In genomic region chr3:130843441-130843840, GRCh38 we compare ENCODE assay signal across 15 cellular contexts.
"Had no signal": no experiment of that assay in that cellular context is flagged by ENCODE, and none has a peak within 500 bp of the region (broad histone marks: within the 10 kb centered on the region; RNA-seq: fewer than 3 reads in every experiment).

No MANE protein-coding gene starts in this region.

- H3K27me3 Mint-ChIP-seq: activated T-helper 17 cell treated with anti-CD3 and anti-CD28 coated beads, Interleukin-2, amount 50 U/mL, for 72 hours; central memory CD8-positive, alpha-beta T cell had no signal

- H3K27ac Mint-ChIP-seq: activated CD4-positive, alpha-beta T cell treated with anti-CD3 and anti-CD28 coated beads for 36 hours; activated naive CD4-positive, alpha-beta T cell treated with anti-CD3 and anti-CD28 coated beads, Interleukin-2, amount 10 ng/mL, durations not matched to agents 7 days and 5 days; activated T-helper 17 cell treated with anti-CD3 and anti-CD28 coated beads, Interleukin-2, amount 50 U/mL, for 72 hours; naive thymus-derived CD8-positive, alpha-beta T cell; stimulated activated naive CD8-positive, alpha-beta T cell treated with anti-CD3 and anti-CD28 coated beads, Interleukin-15, Interleukin-2, amounts not matched to agents 100 ng/mL and 50 ng/mL, for 24 hours had no signal

- ATAC-seq: activated CD4-positive, alpha-beta T cell treated with anti-CD3 and anti-CD28 coated beads for 36 hours; activated T-helper 17 cell treated with anti-CD3 and anti-CD28 coated beads, Interleukin-2, amount 50 U/mL, for 72 hours; naive thymus-derived CD8-positive, alpha-beta T cell had no signal

- H3K36me3 ChIP-seq: thoracic aorta, WERI-Rb-1 had no signal

- H3K27ac ChIP-seq: thoracic aorta, WERI-Rb-1 had no signal

- H3K4me3 Mint-ChIP-seq: activated CD4-positive, alpha-beta T cell treated with anti-CD3 and anti-CD28 coated beads for 36 hours; activated naive CD4-positive, alpha-beta T cell treated with anti-CD3 and anti-CD28 coated beads, Interleukin-2, amount 10 ng/mL, durations not matched to agents 7 days and 5 days; activated T-helper 17 cell treated with anti-CD3 and anti-CD28 coated beads, Interleukin-2, amount 50 U/mL, for 72 hours; central memory CD8-positive, alpha-beta T cell; naive thymus-derived CD8-positive, alpha-beta T cell; stimulated activated naive CD8-positive, alpha-beta T cell treated with anti-CD3 and anti-CD28 coated beads, Interleukin-15, Interleukin-2, amounts not matched to agents 100 ng/mL and 50 ng/mL, for 24 hours had no signal

- DNase-seq: activated CD4-positive, alpha-beta T cell treated with anti-CD3 and anti-CD28 coated beads for 36 hours; activated naive CD4-positive, alpha-beta T cell treated with anti-CD3 and anti-CD28 coated beads, Interleukin-2, amount 10 ng/mL, durations not matched to agents 7 days and 5 days; cortex of kidney; effector CD8-positive, alpha-beta T cell; hippocampal formation; kidney glomerular epithelial cell; naive thymus-derived CD8-positive, alpha-beta T cell; stimulated activated CD4-positive, alpha-beta T cell treated with anti-CD3 and anti-CD28 coated beads, Interleukin-4, amount 100 ng/mL, for 1 hour; T1000; WERI-Rb-1 had no signal

- H3K9me3 Mint-ChIP-seq: activated naive CD4-positive, alpha-beta T cell treated with anti-CD3 and anti-CD28 coated beads, Interleukin-2, amount 10 ng/mL, durations not matched to agents 7 days and 5 days; activated T-helper 17 cell treated with anti-CD3 and anti-CD28 coated beads, Interleukin-2, amount 50 U/mL, for 72 hours; central memory CD8-positive, alpha-beta T cell; naive thymus-derived CD8-positive, alpha-beta T cell; stimulated activated naive CD8-positive, alpha-beta T cell treated with anti-CD3 and anti-CD28 coated beads, Interleukin-15, Interleukin-2, amounts not matched to agents 100 ng/mL and 50 ng/mL, for 24 hours had no signal

- H3K4me1 Mint-ChIP-seq: activated naive CD4-positive, alpha-beta T cell treated with anti-CD3 and anti-CD28 coated beads, Interleukin-2, amount 10 ng/mL, durations not matched to agents 7 days and 5 days; activated T-helper 17 cell treated with anti-CD3 and anti-CD28 coated beads, Interleukin-2, amount 50 U/mL, for 72 hours; central memory CD8-positive, alpha-beta T cell had no signal

- H3K4me3 ChIP-seq: lung, thoracic aorta had no signal

- H3K9me3 ChIP-seq: thoracic aorta had no signal

- H3K36me3 Mint-ChIP-seq: activated naive CD4-positive, alpha-beta T cell treated with anti-CD3 and anti-CD28 coated beads, Interleukin-2, amount 10 ng/mL, durations not matched to agents 7 days and 5 days; naive thymus-derived CD8-positive, alpha-beta T cell had no signal
